Comparison of ENCODE assay signal across 14 cellular contexts in the genomic region with DNA sequence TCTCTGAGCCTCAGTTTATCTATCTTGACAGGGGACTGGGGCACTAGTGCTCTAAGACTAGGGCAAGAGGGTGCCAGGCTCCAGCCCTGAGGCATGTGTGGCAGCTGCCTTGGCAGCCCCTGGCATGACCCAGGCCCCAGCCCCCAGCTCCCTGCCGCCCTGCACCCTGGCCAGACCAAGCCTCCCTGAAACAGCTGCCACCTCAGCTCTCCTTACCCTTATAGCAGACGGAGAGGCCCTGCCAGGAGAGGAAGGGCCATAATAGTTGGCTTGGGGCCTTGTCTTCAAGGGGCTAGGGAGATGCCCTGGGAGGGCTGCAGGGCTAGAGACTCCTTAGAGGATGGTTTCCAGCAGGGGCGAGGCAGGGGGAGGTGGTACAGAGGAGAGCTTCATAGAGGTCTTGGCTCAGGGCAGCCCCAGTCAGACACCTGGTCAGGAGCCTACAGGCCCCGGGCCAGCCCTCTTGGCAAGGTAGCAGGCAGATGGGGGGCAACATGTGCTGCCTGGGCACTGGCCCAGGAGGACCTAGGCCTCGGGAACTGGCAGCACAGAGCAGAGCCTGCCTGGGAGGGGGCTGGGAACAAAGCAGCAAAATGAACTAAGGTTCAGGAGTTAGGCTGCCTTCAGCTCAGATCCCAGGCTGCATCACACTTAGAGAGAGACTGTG. TPM values are rescaled to one million over a fixed set of nuclear protein-coding genes. Genes with fewer than 3 reads are reported as not detected.
A peak's percentile ranks its signal among the peaks of the same experiment; 100 is the strongest.
DNase-seq lines count a peak whose midpoint lies in the region; ATAC-seq, FAIRE-seq and TF ChIP-seq lines count a peak whose summit lies in the region.
"Had no signal": no experiment of that assay in that cellular context is flagged by ENCODE, and none has a peak within 500 bp of the region (broad histone marks: within the 10 kb centered on the region; RNA-seq: fewer than 3 reads in every experiment).

No MANE protein-coding gene starts in this region.

- H3K4me1 ChIP-seq in heart right ventricle: peaks cover 0 to 84% (median 31%) of the 10 kb centered on the region in 9 donors

- H3K4me3 ChIP-seq in WERI-Rb-1 (ENCODE audit: low read depth, low read length) (no peak overlapping the region), heart right ventricle (peak overlapping the region; percentile 32 to 63 (median 57))

- DNase-seq in G401 (ENCODE audit: low spot score): peak; percentile 93
- no peak for DNase-seq in WERI-Rb-1
- DNase-seq in heart right ventricle: peak; percentile 72 to 73
- peak; percentile 58 for DNase-seq in sciatic nerve (ENCODE audit: low spot score)
- DNase-seq in stimulated activated CD4-positive, alpha-beta T cell treated with anti-CD3 and anti-CD28 coated beads, Interleukin-15, amount 100 ng/mL, for 24 hours: no peak
- no peak for DNase-seq in HTR-8/SVneo (ENCODE audit: insufficient read length, low spot score)
- DNase-seq in DMS153 treated with DMSO at 0.1 percent for 48 hours (lab: John Stamatoyannopoulos, UW; ENCODE audit: unreplicated experiment): no peak
- DNase-seq in AML-193 (lab: John Stamatoyannopoulos, UW): no peak
- DNase-seq: kidney glomerular epithelial cell had no signal

- FAIRE-seq in HTR-8/SVneo (lab: Jason Lieb, UNC): no peak
- FAIRE-seq: H1, RCC 7860 had no signal

- H3K27me3 ChIP-seq in WERI-Rb-1 (ENCODE audit: insufficient read depth, low read depth, severe bottlenecking): no peaks in the 10 kb centered on the region
- no peaks in the 10 kb centered on the region for H3K27me3 ChIP-seq in heart right ventricle

- ATAC-seq in heart right ventricle (peak; percentile 23 to 85 (median 65)), sciatic nerve (no peak)

- intact Hi-C loops in heart right ventricle (cut with DNase I): loop anchor here in 4 of 10 donors (5.0 to 10.0 kb wide), 3 partner anchors 51 to 121 kb away; partner anchors contain the start of genes PLA2G3 (in 2 of the 4) and LIMK2 (in 1 of the 4)
- intact Hi-C loops in sciatic nerve (cut with DNase I): no loop called here

- in situ Hi-C loops in G401 (cut with HindIII; ENCODE audit: low sequenced_read_pairs): no loop called here

- H3K36me3 ChIP-seq in WERI-Rb-1 (peaks cover 57% of the 10 kb centered on the region), heart right ventricle (peaks cover 0 to 100% (median 91%) of the 10 kb centered on the region in 9 donors)

- H3K27ac ChIP-seq in WERI-Rb-1 (peak overlapping the region; percentile 89; the same call in 1 of the 2 replicates), heart right ventricle (peak overlapping the region; percentile 78 to 97 (median 94))

- TF ChIP-seq CTCF in WERI-Rb-1 (IDR thresholded peaks at IDR 0.05; ENCODE audit: low read depth, low read length): no peak
- no peak for TF ChIP-seq CTCF in heart right ventricle (IDR thresholded peaks at IDR 0.05)

- 42% methylated on average over 5 of the region's 5 CpGs for WGBS in heart right ventricle, 2 donors

- H3K9me3 ChIP-seq in WERI-Rb-1 (ENCODE audit: severe bottlenecking) (no peaks in the 10 kb centered on the region), heart right ventricle (no peaks in the 10 kb centered on the region)

RNA-seq across cellular contexts. Expression of gene SMTN, which starts 13.0 kb away (rescaled TPM):
- total RNA-seq in G401 (2014; rRNA removed; shearing (Covaris generic)): 27.9 and 38.9 TPM in 2 replicates
- total RNA-seq in heart right ventricle (100 to 1,000 TPM; 146 to 290 (median 204) TPM), sciatic nerve (283 TPM)
- 100 to 1,000 TPM in 1 of 2 donors, 10 to 100 TPM in 1; 64.2 to 398 TPM for polyA plus RNA-seq in heart right ventricle

RNA-seq across cellular contexts. Expression of gene SELENOM, which starts 13.3 kb away (rescaled TPM):
- total RNA-seq in G401 (2014; rRNA removed; shearing (Covaris generic)): 55.1 and 115 TPM in 2 replicates
- total RNA-seq in heart right ventricle: 10 to 100 TPM; 21.5 to 73.9 (median 45.3) TPM
- polyA plus RNA-seq in heart right ventricle: 100 to 1,000 TPM; 122 to 134 TPM
- 159 TPM for total RNA-seq in sciatic nerve

RNA-seq across cellular contexts. Expression of gene INPP5J, which starts 28.7 kb away (rescaled TPM):
- 0.74 and 3.0 TPM in 2 replicates for total RNA-seq in G401 (2014; rRNA removed; shearing (Covaris generic))
- total RNA-seq in heart right ventricle (10 to 100 TPM; 15.2 to 31.7 (median 19.3) TPM), sciatic nerve (1.9 TPM)
- 10 to 100 TPM in 1 of 2 donors, 1 to 10 TPM in 1; 7.9 to 14.0 TPM for polyA plus RNA-seq in heart right ventricle

RNA-seq across cellular contexts. Expression of gene PLA2G3, which starts 46.2 kb away (rescaled TPM):
- total RNA-seq in G401 (2014; rRNA removed; shearing (Covaris generic)): 4.4 and 4.9 TPM in 2 replicates
- total RNA-seq in heart right ventricle (not detected), sciatic nerve (not detected)
- polyA plus RNA-seq in heart right ventricle: under 1 TPM in 1 of 2 donors, not detected in 1; 0.01 TPM
- total RNA-seq: activated CD8-positive, alpha-beta memory T cell treated with anti-CD3 and anti-CD28 coated beads for 36 hours; glomerular endothelial cell; NCI-H460 had no signal

Comparison
In these comparisons a context has a peak if more than half of its experiments do, and no peak if none do; other contexts are left out.
1. DNase-seq: peak in G401 (single experiment), heart right ventricle (2 of 2) and sciatic nerve (single experiment); none in WERI-Rb-1 (single experiment), stimulated activated CD4-positive, alpha-beta T cell treated with anti-CD3 and anti-CD28 coated beads, Interleukin-15, amount 100 ng/mL, for 24 hours (single experiment), HTR-8/SVneo (single experiment), DMS153 treated with DMSO at 0.1 percent for 48 hours (single experiment) and AML-193 (0 of 2).